In genomic region chr1:235866913-235867850, GRCh38 we compare ENCODE assay signal across 7 cellular contexts. TPM values are rescaled to one million over a fixed set of nuclear protein-coding genes. Genes with fewer than 3 reads are reported as not detected.
DNase-seq lines count a peak whose midpoint lies in the region; ATAC-seq, FAIRE-seq and TF ChIP-seq lines count a peak whose summit lies in the region.

No MANE protein-coding gene starts in this region.

- H3K4me3 ChIP-seq in astrocyte (ENCODE audit: insufficient read depth, low read depth, low read length) (peak overlapping the region; percentile 84), hepatocyte (peak overlapping the region; percentile 72)

- no peak for FAIRE-seq in astrocyte (lab: Jason Lieb, UNC)

- peak; percentile 80 for TF ChIP-seq POLR2A in GM18505 (IDR thresholded peaks at IDR 0.05; ENCODE audit: borderline replicate concordance, extremely low read depth, insufficient read depth, insufficient read length)

- peak; percentile 94 to 99 for DNase-seq in NCI-H1930 (lab: John Stamatoyannopoulos, UW)
- peak; percentile 95 for DNase-seq in T-helper 22 cell (ENCODE audit: low read depth)
- peak; percentile 76 for DNase-seq in astrocyte (ENCODE audit: low read depth)
- DNase-seq in hepatocyte (ENCODE audit: low spot score): peak; percentile 98
- peak; percentile 70 for DNase-seq in renal cortical epithelial cell (ENCODE audit: low read depth)

- 8% methylated on average over 28 of the region's 56 CpGs for WGBS in hepatocyte (ENCODE audit: low lambda C conversion rate, missing lambda C conversion rate)

- H3K27ac Mint-ChIP-seq in astrocyte (ENCODE audit: unreplicated experiment): peak overlapping the region; percentile 77

- H3K4me2 ChIP-seq in astrocyte (ENCODE audit: low read length) (peak overlapping the region; percentile 90), hepatocyte (peak overlapping the region; percentile 96)

- peaks cover 9% of the 10 kb centered on the region for H4K20me1 ChIP-seq in astrocyte (ENCODE audit: insufficient read depth, low read length)
- no peaks in the 10 kb centered on the region for H4K20me1 ChIP-seq in hepatocyte (ENCODE audit: insufficient read depth, poor library complexity, severe bottlenecking)

- TF ChIP-seq CTCF in astrocyte (IDR thresholded peaks at IDR 0.05; ENCODE audit: insufficient read depth, low read depth, low read length) (no peak), hepatocyte (IDR thresholded peaks at IDR 0.05; ENCODE audit: poor library complexity) (no peak)

- peak overlapping the region; percentile 90 for H3K9ac ChIP-seq in astrocyte (ENCODE audit: low read length)

- H3K4me1 ChIP-seq in astrocyte (ENCODE audit: insufficient read depth, low read length) (peaks cover 10% of the 10 kb centered on the region), hepatocyte (ENCODE audit: insufficient read depth) (peaks cover 13% of the 10 kb centered on the region)

- peaks cover 1% of the 10 kb centered on the region for H3K27me3 Mint-ChIP-seq in astrocyte (ENCODE audit: low read depth, unreplicated experiment)

- H3K9me3 ChIP-seq in astrocyte (ENCODE audit: insufficient read depth, low read depth, low read length) (no peaks in the 10 kb centered on the region), hepatocyte (ENCODE audit: low read depth) (no peaks in the 10 kb centered on the region)

- H3K27ac ChIP-seq in astrocyte (ENCODE audit: low read depth, low read length): peak overlapping the region; percentile 83
- H3K27ac ChIP-seq in hepatocyte: peak overlapping the region; percentile 93

- no peaks in the 10 kb centered on the region for H3K9me3 Mint-ChIP-seq in astrocyte (ENCODE audit: unreplicated experiment)

- peaks cover 12% of the 10 kb centered on the region for H3K4me1 Mint-ChIP-seq in astrocyte (ENCODE audit: low read depth, unreplicated experiment)

- no peaks in the 10 kb centered on the region for H3K9me2 ChIP-seq in hepatocyte (replicated peaks; ENCODE audit: insufficient read depth)

- H3K36me3 ChIP-seq in astrocyte (ENCODE audit: insufficient read depth, low read length) (no peaks in the 10 kb centered on the region), hepatocyte (replicated peaks; ENCODE audit: insufficient read depth, low read depth) (no peaks in the 10 kb centered on the region)

- H3K4me3 Mint-ChIP-seq in astrocyte (ENCODE audit: unreplicated experiment): peak overlapping the region; percentile 84

- peak; percentile 75 for ATAC-seq in GM18505 (IDR thresholded peaks at IDR 0.05; ENCODE audit: unreplicated experiment)
- peak; percentile 80 for ATAC-seq in HG02970 (IDR thresholded peaks at IDR 0.05; ENCODE audit: low FRiP score, unreplicated experiment)

- H3K36me3 Mint-ChIP-seq in astrocyte (ENCODE audit: low read depth, unreplicated experiment): no peaks in the 10 kb centered on the region

- no peaks in the 10 kb centered on the region for H3K27me3 ChIP-seq in astrocyte (ENCODE audit: insufficient read depth, low read length)
- no peaks in the 10 kb centered on the region for H3K27me3 ChIP-seq in hepatocyte

- H2AFZ ChIP-seq in astrocyte (ENCODE audit: low read depth, low read length): peak overlapping the region; percentile 99
- peak overlapping the region; percentile 92 for H2AFZ ChIP-seq in hepatocyte

- peaks cover 32% of the 10 kb centered on the region for H3K79me2 ChIP-seq in astrocyte (ENCODE audit: insufficient read depth, low read length)
- H3K79me2 ChIP-seq in hepatocyte: peaks cover 32% of the 10 kb centered on the region

RNA-seq across cellular contexts. Expression of gene LYST, which starts 0.5 kb away (rescaled TPM):
- total RNA-seq in astrocyte (12.5 and 15.7 TPM in 2 replicates), hepatocyte (6.1 and 6.2 TPM in 2 replicates), renal cortical epithelial cell (12.0 and 23.6 TPM in 2 replicates)
- polyA plus RNA-seq in hepatocyte: 3.0 and 3.5 TPM in 2 replicates

Comparison
In these comparisons a context has a peak if more than half of its experiments do, and no peak if none do; other contexts are left out.
1. Peak in every context shown above with its lines: DNase-seq, ATAC-seq, H3K4me3 ChIP-seq and H3K27ac ChIP-seq.